ENCODE assay signal across 4 cellular contexts in genomic region chr2:155043097-155043496, GRCh38.
TF ChIP-seq lines count a peak whose summit lies in the region.

No MANE protein-coding gene starts in this region.

TF ChIP-seq in HepG2, 621 proteins besides CTCF, POLR2A, EP300 and RAD21:
- peak; percentile 61 to 71; a peak in 3 of 4 replicates for TF ChIP-seq MAFK (conservative IDR thresholded peaks at IDR 0.05 in 1 of 2, IDR thresholded peaks at IDR 0.05 in 1 of 2; ENCODE audit: low read length in 2 of 2)
- peak; percentile 62 for TF ChIP-seq MAFF (IDR thresholded peaks at IDR 0.05; ENCODE audit: low read depth, low read length)
- no peak for TF ChIP-seq ZMYM4 (CRISPR knock-in tag; IDR thresholded peaks at IDR 0.05)

TF ChIP-seq in A549, 52 proteins besides CTCF, POLR2A, EP300 and RAD21:
- TF ChIP-seq MAFK (IDR thresholded peaks at IDR 0.05; ENCODE audit: partially characterized antibody) (peak; percentile 18), ATOH8 (CRISPR knock-in tag; IDR thresholded peaks at IDR 0.05; ENCODE audit: low read depth) (no peak)

TF ChIP-seq in HCT116, 20 proteins besides CTCF, POLR2A, EP300 and RAD21:
- TF ChIP-seq EZH2phosphoT487 (IDR thresholded peaks at IDR 0.05; ENCODE audit: borderline replicate concordance) (no peak), ZNF274 (IDR thresholded peaks at IDR 0.05; ENCODE audit: low read depth, low read length) (no peak), MAX (IDR thresholded peaks at IDR 0.05) (no peak), ZBTB33 (IDR thresholded peaks at IDR 0.05; ENCODE audit: extremely low read depth, insufficient replicate concordance, low read length) (no peak), SRF (IDR thresholded peaks at IDR 0.05; ENCODE audit: low read depth) (no peak), SP1 (IDR thresholded peaks at IDR 0.05; ENCODE audit: low read depth) (no peak), ATF3 (IDR thresholded peaks at IDR 0.05) (no peak), TCF7L2 (IDR thresholded peaks at IDR 0.05; ENCODE audit: borderline replicate concordance, extremely low read depth, insufficient read depth, insufficient read length) (no peak), EGR1 (IDR thresholded peaks at IDR 0.05; ENCODE audit: low read depth) (no peak), CBX3 (IDR thresholded peaks at IDR 0.05; ENCODE audit: low read depth) (no peak), EZH2 (IDR thresholded peaks at IDR 0.05) (no peak), POLR2AphosphoS5 (IDR thresholded peaks at IDR 0.05; ENCODE audit: low read depth, low read length) (no peak)

TF ChIP-seq in K562, 482 proteins besides CTCF, POLR2A, EP300 and RAD21:
- TF ChIP-seq RAD51 (IDR thresholded peaks at IDR 0.05; ENCODE audit: borderline replicate concordance, low read depth) (no peak), C11orf30 (IDR thresholded peaks at IDR 0.05; ENCODE audit: low read depth) (0 out of 2 replicates have a peak, but pooled peaks have one; percentile 8), PURB (CRISPR knock-in tag; IDR thresholded peaks at IDR 0.05; ENCODE audit: low read depth) (no peak), ZNF316 (IDR thresholded peaks at IDR 0.05) (peak; percentile 45; the same call in 1 of the 2 replicates)
TF ChIP-seq in K562: peak in this region for 2.
